19 cellular contexts compared by ENCODE assay signal in genomic region chr16:1156111-1156982, GRCh38. TPM values are rescaled to one million over a fixed set of nuclear protein-coding genes. Genes with fewer than 3 reads are reported as not detected.
A peak's percentile ranks its signal among the peaks of the same experiment; 100 is the strongest.
DNase-seq lines count a peak whose midpoint lies in the region; ATAC-seq, FAIRE-seq and TF ChIP-seq lines count a peak whose summit lies in the region.
"Had no signal": no experiment of that assay in that cellular context is flagged by ENCODE, and none has a peak within 500 bp of the region (broad histone marks: within the 10 kb centered on the region; RNA-seq: fewer than 3 reads in every experiment).

No MANE protein-coding gene starts in this region.

- H3K79me1 ChIP-seq in H1 (ENCODE audit: low read depth, low read length): peaks cover 17% of the 10 kb centered on the region

- H3K4me3 ChIP-seq in H1 (ENCODE audit: extremely low read depth in 1 of 4, insufficient read depth in 2 of 4, low read depth in 3 of 4, low read length in 4 of 4): no peak overlapping the region
- H3K4me3 ChIP-seq in ovary: no peak overlapping the region
- no peak overlapping the region for H3K4me3 ChIP-seq in transverse colon

- CTCF ChIA-PET in H1 (lab: Charles Lee; ENCODE audit: partially characterized antibody): interaction anchor here (2.2 kb wide), 1 partner anchor 11 kb away, joined by 10 read pairs; no protein-coding TSS in a partner anchor

- H2BK15ac ChIP-seq in H1 (ENCODE audit: low read length): no peak overlapping the region

- 0 out of 2 replicates have a peak overlapping the region, but pooled peaks have one; percentile 24 for H2AK5ac ChIP-seq in H1 (ENCODE audit: low read depth, low read length)

- H2AFZ ChIP-seq in H1 (ENCODE audit: low read length): no peak overlapping the region

- TF ChIP-seq CTCF in H1 (IDR thresholded peaks at IDR 0.05; ENCODE audit: control extremely low read depth in 1 of 3, insufficient read depth in 1 of 3, low read depth in 1 of 3, low read length in 3 of 3): no peak
- TF ChIP-seq CTCF in ovary (IDR thresholded peaks at IDR 0.05): no peak
- TF ChIP-seq CTCF in transverse colon (IDR thresholded peaks at IDR 0.05): no peak

- no peak overlapping the region for H4K5ac ChIP-seq in H1 (ENCODE audit: insufficient read length, low read depth, low read length)

- H3K9me3 ChIP-seq in H1 (ENCODE audit: insufficient read depth in 2 of 2, low read depth in 1 of 2, low read length in 1 of 2) (no peaks in the 10 kb centered on the region), ovary (no peaks in the 10 kb centered on the region), transverse colon (no peaks in the 10 kb centered on the region)
- H3K9me3 ChIP-seq: tibial nerve had no signal

- H2BK20ac ChIP-seq in H1 (ENCODE audit: low read length): no peak overlapping the region

- H3K4me2 ChIP-seq in H1 (ENCODE audit: insufficient read depth in 1 of 2, low read depth in 2 of 2, low read length in 2 of 2): no peak overlapping the region

- peaks cover 16 to 32% of the 10 kb centered on the region in 2 experiments for H4K20me1 ChIP-seq in H1 (replicated peaks in 1 of 2; ENCODE audit: control insufficient read depth in 1 of 2, insufficient read depth in 2 of 2, low read length in 2 of 2)

- H3K23me2 ChIP-seq in H1 (ENCODE audit: low read depth, low read length): peaks cover 3% of the 10 kb centered on the region; the same call in 1 of the 2 replicates

- no peak overlapping the region; the same call in 1 of the 2 replicates for H4K8ac ChIP-seq in H1 (ENCODE audit: extremely low read depth, insufficient read depth, low read length)

- no peak for TF ChIP-seq RAD21 in H1 (IDR thresholded peaks at IDR 0.05 in 1 of 2, conservative IDR thresholded peaks at IDR 0.05 in 1 of 2; ENCODE audit: low read depth in 2 of 2, low read length in 2 of 2)

- TF ChIP-seq POLR2A in H1 (IDR thresholded peaks at IDR 0.05; ENCODE audit: control extremely low read depth in 1 of 2, low read depth in 2 of 2, low read length in 2 of 2) (no peak), ovary (IDR thresholded peaks at IDR 0.05) (no peak), transverse colon (IDR thresholded peaks at IDR 0.05) (no peak)

- intact Hi-C loops in ovary (cut with DNase I): no loop called here
- intact Hi-C loops in transverse colon (cut with DNase I; ENCODE audit: low total_unique reads): loop anchor here (2.0 kb wide), 1 partner anchor 24 kb away; no protein-coding TSS in a partner anchor

- ATAC-seq in HG03095 (IDR thresholded peaks at IDR 0.05; ENCODE audit: unreplicated experiment): no peak
- ATAC-seq in GM21367 (IDR thresholded peaks at IDR 0.05; ENCODE audit: unreplicated experiment): no peak
- ATAC-seq: activated CD8-positive, alpha-beta memory T cell treated with anti-CD3 and anti-CD28 coated beads, Interleukin-2, amount 10 ng/mL, durations not matched to agents 7 days and 5 days had no signal

- no peak overlapping the region for H3K56ac ChIP-seq in H1 (replicated peaks; ENCODE audit: insufficient read length, low read depth, low read length)

- no peak overlapping the region for H2BK120ac ChIP-seq in H1 (replicated peaks; ENCODE audit: low read depth, low read length)

- H3K79me2 ChIP-seq in H1 (ENCODE audit: control insufficient read depth in 1 of 2, insufficient read depth in 2 of 2, low read length in 2 of 2): peaks cover 0 to 26% of the 10 kb centered on the region in 2 experiments; a peak in 1 of 4 replicates

- peak overlapping the region; percentile 16; the same call in 1 of the 2 replicates for H2BK5ac ChIP-seq in H1 (ENCODE audit: low read depth, low read length)

- in situ Hi-C loops in transverse colon (cut with MboI; ENCODE audit: low pct_ligation_motif_present in 1 of 4, low pct_unique_long_range_greater_than_20kb in 1 of 4, low sequenced_read_pairs in 3 of 4): no loop called here

- POLR2A ChIA-PET in H1 (lab: Charles Lee; ENCODE audit: partially characterized antibody): no interaction called here

- no peaks in the 10 kb centered on the region; a peak in 1 of 8 replicates for H3K36me3 ChIP-seq in H1 (ENCODE audit: control insufficient read depth in 2 of 4, insufficient read depth in 4 of 4, low read length in 3 of 4)
- no peaks in the 10 kb centered on the region for H3K36me3 ChIP-seq in ovary
- H3K36me3 ChIP-seq in transverse colon: no peaks in the 10 kb centered on the region
- H3K36me3 ChIP-seq: tibial nerve had no signal

- DNase-seq in NCI-H524 (lab: John Stamatoyannopoulos, UW) (peak; percentile 77 to 89), H1 (ENCODE audit: low read depth in 1 of 2, low spot score in 2 of 2) (no peak), ovary (peak; percentile 85 to 95 (median 90)), transverse colon (no peak), activated T-cell treated with anti-CD3 and anti-CD28 coated beads for 4 hours (no peak)
- DNase-seq: activated CD4-positive, alpha-beta T cell treated with anti-CD3 and anti-CD28 coated beads, Interleukin-2, amount 10 ng/mL, durations not matched to agents 24 days and 14 days; activated CD8-positive, alpha-beta memory T cell treated with anti-CD3 and anti-CD28 coated beads, Interleukin-2, amount 10 ng/mL, durations not matched to agents 7 days and 5 days; cerebellar nuclear complex; COR-L47; effector memory CD4-positive, alpha-beta T cell; immature natural killer cell; NCI-H2171; NCI-H69; OCI-M1; SHP77 treated with DMSO at 0.1 percent for 48 hours; stimulated activated naive CD4-positive, alpha-beta T cell had no signal

- FAIRE-seq in H1 (lab: Jason Lieb, UNC): no peak

- H3K14ac ChIP-seq in H1 (ENCODE audit: insufficient read length): no peak overlapping the region

- H3K27me3 ChIP-seq in H1 (replicated peaks in 1 of 4; ENCODE audit: control insufficient read depth in 3 of 4, extremely low read depth in 1 of 4, insufficient read depth in 3 of 4, low read length in 3 of 4) (peaks cover 0 to 4% (median 0%) of the 10 kb centered on the region in 4 experiments; a peak in 1 of 7 replicates), ovary (no peaks in the 10 kb centered on the region), transverse colon (peaks cover 91% of the 10 kb centered on the region)

- no peak overlapping the region for H3K18ac ChIP-seq in H1 (ENCODE audit: extremely low read depth, low read length)

- H3K4me1 ChIP-seq in H1 (replicated peaks in 1 of 4; ENCODE audit: control insufficient read depth in 3 of 4, insufficient read depth in 4 of 4, low read length in 3 of 4) (peaks cover 0 to 18% (median 14%) of the 10 kb centered on the region in 4 experiments; a peak in 5 of 7 replicates), ovary (ENCODE audit: insufficient read depth) (peaks cover 63% of the 10 kb centered on the region), transverse colon (peaks cover 17 to 60% (median 35%) of the 10 kb centered on the region in 4 donors)

- H3K9ac ChIP-seq in H1 (replicated peaks in 1 of 4; ENCODE audit: extremely low read depth in 1 of 4, low read depth in 3 of 4, low read length in 3 of 4): no peak overlapping the region

- no peak overlapping the region for H4K91ac ChIP-seq in H1 (replicated peaks; ENCODE audit: insufficient read length, low read length)

- H3K23ac ChIP-seq in H1 (ENCODE audit: insufficient read length): no peak overlapping the region

- TF ChIP-seq EP300 in H1 (IDR thresholded peaks at IDR 0.05; ENCODE audit: borderline replicate concordance in 1 of 2, low read depth in 2 of 2, low read length in 2 of 2) (no peak), ovary (IDR thresholded peaks at IDR 0.05) (no peak), transverse colon (IDR thresholded peaks at IDR 0.05; ENCODE audit: low read depth) (no peak)

- 85% methylated on average over 21 of the region's 33 CpGs; no CpG with 5 or more reads in 1 of the 2 experiments for WGBS in H1 (ENCODE audit: extremely low coverage in 1 of 2, insufficient coverage in 1 of 2, insufficient read length in 1 of 2, insufficient replicate concordance in 2 of 2, low coverage in 1 of 2, low lambda C conversion rate in 2 of 2, missing lambda C conversion rate in 1 of 2), 2 experiments
- 32 to 37% (median 33%) methylated on average over 32 to 33 of the region's 33 CpGs for WGBS in ovary, 3 donors
- WGBS in transverse colon (ENCODE audit: low coverage in 1 of 2), 2 donors: 76% methylated on average over 24 of the region's 33 CpGs; no CpG with 5 or more reads in 1 of the 2 donors

- no peak overlapping the region for H3K4ac ChIP-seq in H1 (replicated peaks; ENCODE audit: insufficient read length, low read depth, low read length)

- no peak overlapping the region for H3K27ac ChIP-seq in H1 (ENCODE audit: low read depth, low read length)
- peak overlapping the region; percentile 84 to 89 for H3K27ac ChIP-seq in ovary
- peak overlapping the region; percentile 76 to 92 (median 84) for H3K27ac ChIP-seq in transverse colon

- H2BK12ac ChIP-seq in H1 (ENCODE audit: low read depth, low read length): no peak overlapping the region

TF ChIP-seq in H1, 55 proteins besides CTCF, POLR2A, EP300 and RAD21:
- TF ChIP-seq POU5F1 (IDR thresholded peaks at IDR 0.05; ENCODE audit: low read depth, low read length) (no peak), EZH2 (IDR thresholded peaks at IDR 0.05; ENCODE audit: low read depth, low read length, severe bottlenecking) (no peak), TCF12 (IDR thresholded peaks at IDR 0.05; ENCODE audit: low read depth, low read length) (no peak), ATF3 (IDR thresholded peaks at IDR 0.05; ENCODE audit: insufficient read depth, low read depth, low read length) (no peak), SP1 (IDR thresholded peaks at IDR 0.05; ENCODE audit: low read depth, low read length) (no peak)

RNA-seq across cellular contexts. Expression of gene CACNA1H, which starts 3.4 kb away (rescaled TPM):
- 27.2 and 28.7 TPM in 2 replicates for total RNA-seq in H1 (2021; fragmentation: NEBNext Ultra II Directional; extraction: Animal tissue kit (Norgen Biotek cat#: 25700))
- polyA plus RNA-seq in H1 (2011; rRNA removed): 14.0 and 27.4 TPM in 2 replicates
- polyA plus RNA-seq in H1 (2011; cell fraction: cytosol; rRNA removed): 21.0 TPM
- polyA plus RNA-seq in H1 (2011; cell fraction: nucleus; rRNA removed): 192 TPM
- 17.0 to 33.1 TPM (median 28.7 TPM) in 4 replicates for polyA plus RNA-seq in H1 (2012, experiment 1 of 2)
- 13.4 TPM for polyA plus RNA-seq in H1 (2012, experiment 2 of 2)
- 23.4 TPM for polyA plus RNA-seq in H1 (2013, experiment 1 of 2)
- 21.4 TPM for polyA plus RNA-seq in H1 (2013, experiment 2 of 2)
- polyA minus RNA-seq in H1 (2011; rRNA and poly(A)+ RNA removed): 19.8 and 20.5 TPM in 2 replicates
- polyA minus RNA-seq in H1 (2011; cell fraction: cytosol; rRNA and poly(A)+ RNA removed): 16.3 TPM
- polyA minus RNA-seq in H1 (2011; cell fraction: nucleus; rRNA and poly(A)+ RNA removed): 43.3 TPM
- total RNA-seq in ovary: 100 to 1,000 TPM in 5 of 7 donors, 10 to 100 TPM in 2; 36.5 to 217 (median 120) TPM
- 10 to 100 TPM in 1 of 2 donors, 1 to 10 TPM in 1; 7.3 to 80.4 TPM for polyA plus RNA-seq in ovary
- 10 to 100 TPM; 17.0 to 63.6 (median 39.5) TPM for total RNA-seq in transverse colon

Comparison
In these comparisons a context has a peak if more than half of its experiments do, and no peak if none do; other contexts are left out.
1. DNase-seq: peak in NCI-H524 (2 of 2) and ovary (5 of 5); none in H1 (0 of 2), transverse colon (single experiment) and activated T-cell treated with anti-CD3 and anti-CD28 coated beads for 4 hours (single experiment).